Comparison of ENCODE assay signal across 18 cellular contexts in the genomic region with DNA sequence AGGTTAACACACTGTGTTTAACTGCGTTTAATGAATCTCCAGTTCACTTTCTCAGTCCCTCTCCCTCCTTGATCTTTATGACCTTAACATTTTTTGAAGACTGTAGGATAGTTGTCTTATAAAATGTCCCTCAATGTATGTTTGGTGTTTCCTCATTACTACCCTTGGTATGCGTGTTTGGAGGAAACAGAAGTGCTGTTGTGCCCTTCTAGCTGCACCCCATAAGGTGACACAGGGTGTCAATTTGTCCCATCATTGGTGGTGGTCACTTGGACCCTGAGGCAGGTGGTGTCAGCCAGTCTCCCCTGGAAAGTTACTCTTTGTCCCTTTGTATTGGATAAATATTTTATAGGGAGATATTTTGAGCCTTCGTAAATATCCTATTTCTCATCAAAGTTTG. TPM values are rescaled to one million over a fixed set of nuclear protein-coding genes. Genes with fewer than 3 reads are reported as not detected.
DNase-seq lines count a peak whose midpoint lies in the region; ATAC-seq, FAIRE-seq and TF ChIP-seq lines count a peak whose summit lies in the region.
"Had no signal": no experiment of that assay in that cellular context is flagged by ENCODE, and none has a peak within 500 bp of the region (broad histone marks: within the 10 kb centered on the region; RNA-seq: fewer than 3 reads in every experiment).

No MANE protein-coding gene starts in this region.

- SMC1A ChIA-PET in GM12878 (lab: Charles Lee; ENCODE audit: uncharacterized antibody, unreplicated experiment), result interaction anchor here (0.9 kb wide), 2 partner anchors 75 to 166 kb away, joined by 3 read pairs; no protein-coding TSS in a partner anchor

- no peaks in the 10 kb centered on the region for H3K79me2 ChIP-seq in GM12878 (ENCODE audit: control insufficient read depth, insufficient read depth, low read length)
- no peaks in the 10 kb centered on the region for H3K79me2 ChIP-seq in neural progenitor cell (ENCODE audit: low read depth)

- FAIRE-seq in GM12878 (lab: Jason Lieb, UNC), result no peak

- H3K4me2 ChIP-seq in GM12878 (ENCODE audit: control insufficient read depth, insufficient read depth), result no peak overlapping the region
- no peak overlapping the region for H3K4me2 ChIP-seq in neural progenitor cell

- H3K27ac ChIP-seq in CD8-positive, alpha-beta T cell (ENCODE audit: low read depth, low read length), result no peak overlapping the region
- H3K27ac ChIP-seq in GM12878 (ENCODE audit: control insufficient read depth, insufficient read depth) (no peak overlapping the region), neural progenitor cell (no peak overlapping the region)

- H3F3A ChIP-seq in neural progenitor cell (ENCODE audit: low read depth), result peaks cover under 1% of the 10 kb centered on the region

- RAD21 ChIA-PET in GM12878 (lab: Charles Lee; ENCODE audit: unreplicated experiment), result interaction anchor here (0.7 kb wide), 1 partner anchor 29 kb away, joined by 5 read pairs; no protein-coding TSS in a partner anchor

- TF ChIP-seq RAD21 in GM12878 (IDR thresholded peaks at IDR 0.05; ENCODE audit: insufficient read depth, low read depth, low read length), result no peak

- peak overlapping the region; percentile 6 for H3K27ac Mint-ChIP-seq in activated CD8-positive, alpha-beta T cell treated with anti-CD3 and anti-CD28 coated beads, Interleukin-2, amount 10 ng/mL, durations not matched to agents 7 days and 5 days
- no peak overlapping the region for H3K27ac Mint-ChIP-seq in activated CD8-positive, alpha-beta T cell treated with anti-CD3 and anti-CD28 coated beads for 36 hours
- H3K27ac Mint-ChIP-seq in CD8-positive, alpha-beta T cell, result peak overlapping the region; percentile 12
- H3K27ac Mint-ChIP-seq in neural progenitor cell, result peak overlapping the region; percentile 78

- peaks cover under 1% of the 10 kb centered on the region for H3K4me1 Mint-ChIP-seq in activated CD8-positive, alpha-beta T cell treated with anti-CD3 and anti-CD28 coated beads, Interleukin-2, amount 10 ng/mL, durations not matched to agents 7 days and 5 days (ENCODE audit: low read depth)
- H3K4me1 Mint-ChIP-seq in activated CD8-positive, alpha-beta T cell treated with anti-CD3 and anti-CD28 coated beads for 36 hours (ENCODE audit: low read depth), result peaks cover 2% of the 10 kb centered on the region
- H3K4me1 Mint-ChIP-seq in CD8-positive, alpha-beta T cell (ENCODE audit: low read depth), result no peaks in the 10 kb centered on the region
- no peaks in the 10 kb centered on the region for H3K4me1 Mint-ChIP-seq in neural progenitor cell

- H2AFZ ChIP-seq in GM12878 (ENCODE audit: control insufficient read depth, low read depth, low read length) (no peak overlapping the region), neural progenitor cell (replicated peaks) (no peak overlapping the region)

- H3K4me3 Mint-ChIP-seq in activated CD8-positive, alpha-beta T cell treated with anti-CD3 and anti-CD28 coated beads, Interleukin-2, amount 10 ng/mL, durations not matched to agents 7 days and 5 days, result no peak overlapping the region
- H3K4me3 Mint-ChIP-seq in activated CD8-positive, alpha-beta T cell treated with anti-CD3 and anti-CD28 coated beads for 36 hours, result no peak overlapping the region
- no peak overlapping the region for H3K4me3 Mint-ChIP-seq in CD8-positive, alpha-beta T cell
- H3K4me3 Mint-ChIP-seq in neural progenitor cell, result no peak overlapping the region
- H3K4me3 Mint-ChIP-seq: CD4-positive, CD25-positive, alpha-beta regulatory T cell had no signal

- POLR2A ChIA-PET in activated CD8-positive, alpha-beta T cell treated with anti-CD3 and anti-CD28 coated beads, Interleukin-2, amount 10 ng/mL, durations not matched to agents 7 days and 5 days (lab: Charles Lee), result no interaction called here
- POLR2A ChIA-PET in activated CD8-positive, alpha-beta T cell treated with anti-CD3 and anti-CD28 coated beads for 36 hours (lab: Charles Lee), result no interaction called here
- POLR2A ChIA-PET in CD8-positive, alpha-beta T cell (lab: Charles Lee), result no interaction called here
- POLR2A ChIA-PET in GM12878 (lab: Charles Lee), result no interaction called here

- H3K9me3 ChIP-seq in CD8-positive, alpha-beta T cell (ENCODE audit: low read length), result no peaks in the 10 kb centered on the region
- H3K9me3 ChIP-seq in GM12878 (replicated peaks; ENCODE audit: control insufficient read depth, insufficient read depth, low read length) (no peaks in the 10 kb centered on the region), neural progenitor cell (ENCODE audit: low read depth) (no peaks in the 10 kb centered on the region)
- H3K9me3 ChIP-seq: BE2C had no signal

- H4K20me1 ChIP-seq in GM12878 (ENCODE audit: control insufficient read depth, insufficient read depth) (no peaks in the 10 kb centered on the region), neural progenitor cell (ENCODE audit: low read depth) (no peaks in the 10 kb centered on the region)

- CTCF ChIA-PET in activated CD8-positive, alpha-beta T cell treated with anti-CD3 and anti-CD28 coated beads, Interleukin-2, amount 10 ng/mL, durations not matched to agents 7 days and 5 days (lab: Charles Lee), result interaction anchor here (1.3 kb wide), 1 partner anchor 54 kb away, joined by 3 read pairs; no protein-coding TSS in a partner anchor
- CTCF ChIA-PET in activated CD8-positive, alpha-beta T cell treated with anti-CD3 and anti-CD28 coated beads for 36 hours (lab: Charles Lee), result no interaction called here
- CTCF ChIA-PET in CD8-positive, alpha-beta T cell (lab: Charles Lee), result interaction anchor here (9.7 kb wide), 1 partner anchor 100 kb away, joined by 166 read pairs; no protein-coding TSS in a partner anchor
- CTCF ChIA-PET in GM12878 (lab: Yijun Ruan, JAX), result interaction anchor here (1.3 kb wide), 1 partner anchor 162 kb away, joined by 4 read pairs; no protein-coding TSS in a partner anchor

- no peaks in the 10 kb centered on the region for H3K4me1 ChIP-seq in CD8-positive, alpha-beta T cell (ENCODE audit: insufficient read depth, low read length)
- H3K4me1 ChIP-seq in GM12878 (ENCODE audit: control insufficient read depth, insufficient read depth, low read length) (no peaks in the 10 kb centered on the region), neural progenitor cell (no peaks in the 10 kb centered on the region)

- no peak overlapping the region for H3K4me3 ChIP-seq in CD8-positive, alpha-beta T cell (ENCODE audit: low read depth, low read length)
- no peak overlapping the region for H3K4me3 ChIP-seq in GM12878
- H3K4me3 ChIP-seq in neural progenitor cell, result no peak overlapping the region

- H3K27me3 ChIP-seq in CD8-positive, alpha-beta T cell (ENCODE audit: insufficient read depth, low read length), result no peaks in the 10 kb centered on the region
- H3K27me3 ChIP-seq in GM12878 (replicated peaks in 1 of 2; ENCODE audit: control insufficient read depth in 2 of 2, insufficient read depth in 2 of 2, low read length in 1 of 2) (no peaks in the 10 kb centered on the region), neural progenitor cell (no peaks in the 10 kb centered on the region)
- H3K27me3 ChIP-seq: BE2C had no signal

- H3K9ac ChIP-seq in GM12878 (ENCODE audit: control insufficient read depth, insufficient read depth, low read length) (no peak overlapping the region), neural progenitor cell (no peak overlapping the region)

- TF ChIP-seq EP300 in GM12878 (IDR thresholded peaks at IDR 0.05; ENCODE audit: borderline replicate concordance in 1 of 2, control insufficient read depth in 1 of 2, low read depth in 2 of 2, low read length in 2 of 2), result no peak

- H3K9me3 Mint-ChIP-seq in activated CD8-positive, alpha-beta T cell treated with anti-CD3 and anti-CD28 coated beads, Interleukin-2, amount 10 ng/mL, durations not matched to agents 7 days and 5 days (ENCODE audit: insufficient read depth), result no peaks in the 10 kb centered on the region
- H3K9me3 Mint-ChIP-seq in activated CD8-positive, alpha-beta T cell treated with anti-CD3 and anti-CD28 coated beads for 36 hours, result no peaks in the 10 kb centered on the region
- no peaks in the 10 kb centered on the region for H3K9me3 Mint-ChIP-seq in CD8-positive, alpha-beta T cell
- H3K9me3 Mint-ChIP-seq in neural progenitor cell, result no peaks in the 10 kb centered on the region
- H3K9me3 Mint-ChIP-seq: CD4-positive, CD25-positive, alpha-beta regulatory T cell had no signal

- TF ChIP-seq CTCF in activated CD8-positive, alpha-beta T cell treated with anti-CD3 and anti-CD28 coated beads for 36 hours (IDR thresholded peaks at IDR 0.05), result no peak
- TF ChIP-seq CTCF in CD8-positive, alpha-beta T cell (IDR thresholded peaks at IDR 0.05), result no peak
- TF ChIP-seq CTCF in GM12878 (IDR thresholded peaks at IDR 0.05 in 2 of 3, conservative IDR thresholded peaks at IDR 0.05 in 1 of 3; ENCODE audit: control insufficient read depth in 2 of 3, extremely low read depth in 1 of 3, insufficient read depth in 1 of 3, low read depth in 3 of 3, low read length in 3 of 3) (no peak), neural progenitor cell (IDR thresholded peaks at IDR 0.05) (no peak)

- H3K27me3 Mint-ChIP-seq in activated CD8-positive, alpha-beta T cell treated with anti-CD3 and anti-CD28 coated beads, Interleukin-2, amount 10 ng/mL, durations not matched to agents 7 days and 5 days (ENCODE audit: low read depth), result no peaks in the 10 kb centered on the region
- H3K27me3 Mint-ChIP-seq in activated CD8-positive, alpha-beta T cell treated with anti-CD3 and anti-CD28 coated beads for 36 hours, result no peaks in the 10 kb centered on the region
- H3K27me3 Mint-ChIP-seq in CD8-positive, alpha-beta T cell (ENCODE audit: low read depth), result no peaks in the 10 kb centered on the region
- peaks cover 5% of the 10 kb centered on the region for H3K27me3 Mint-ChIP-seq in neural progenitor cell (ENCODE audit: insufficient read depth, low read depth)
- H3K27me3 Mint-ChIP-seq: CD4-positive, CD25-positive, alpha-beta regulatory T cell had no signal

- no peak for ATAC-seq in activated CD8-positive, alpha-beta T cell treated with anti-CD3 and anti-CD28 coated beads, Interleukin-2, amount 10 ng/mL, durations not matched to agents 7 days and 5 days
- ATAC-seq in activated CD8-positive, alpha-beta T cell treated with anti-CD3 and anti-CD28 coated beads for 36 hours, result no peak
- ATAC-seq in CD8-positive, alpha-beta T cell, result no peak
- no peak for ATAC-seq in GM12878

- DNase-seq in activated CD8-positive, alpha-beta T cell treated with anti-CD3 and anti-CD28 coated beads, Interleukin-2, amount 10 ng/mL, durations not matched to agents 7 days and 5 days, result no peak
- DNase-seq in activated CD8-positive, alpha-beta T cell treated with anti-CD3 and anti-CD28 coated beads for 36 hours, result no peak
- no peak for DNase-seq in CD8-positive, alpha-beta T cell
- DNase-seq in GM12878 (ENCODE audit: low read depth, low spot score), result no peak
- DNase-seq in neural progenitor cell (ENCODE audit: low spot score), result no peak
- no peak for DNase-seq in activated gamma-delta T cell (lab: John Stamatoyannopoulos, UW)
- no peak for DNase-seq in AG20443 (ENCODE audit: low spot score)
- DNase-seq in NCI-H1694 treated with DMSO at 0.1 percent for 48 hours (lab: John Stamatoyannopoulos, UW), result no peak
- DNase-seq: BE2C; CD4-positive, CD25-positive, alpha-beta regulatory T cell; GOT3; KG1; MV-4-11; NCI-H1417 treated with DMSO at 0.1 percent for 48 hours; NCI-H1930; NCI-H226; NCI-H524; SHP77 had no signal

- H3K36me3 Mint-ChIP-seq in activated CD8-positive, alpha-beta T cell treated with anti-CD3 and anti-CD28 coated beads, Interleukin-2, amount 10 ng/mL, durations not matched to agents 7 days and 5 days (ENCODE audit: low read depth), result peaks cover 51% of the 10 kb centered on the region
- peaks cover 46% of the 10 kb centered on the region for H3K36me3 Mint-ChIP-seq in activated CD8-positive, alpha-beta T cell treated with anti-CD3 and anti-CD28 coated beads for 36 hours (ENCODE audit: low read depth)
- H3K36me3 Mint-ChIP-seq in CD8-positive, alpha-beta T cell, result peaks cover 50% of the 10 kb centered on the region
- peaks cover 41% of the 10 kb centered on the region for H3K36me3 Mint-ChIP-seq in neural progenitor cell

- 98% methylated on average over 3 of the region's 3 CpGs for WGBS in GM12878 (ENCODE audit: insufficient coverage, insufficient replicate concordance, low lambda C conversion rate, missing lambda C conversion rate)

- intact Hi-C loops in activated CD8-positive, alpha-beta T cell treated with anti-CD3 and anti-CD28 coated beads for 36 hours (cut with micrococcal nuclease), result no loop called here
- intact Hi-C loops in CD8-positive, alpha-beta T cell (cut with DNase I, micrococcal nuclease), result no loop called here
- intact Hi-C loops in GM12878 (cut with micrococcal nuclease; ENCODE audit: unreplicated experiment), result no loop called here

- H3K36me3 ChIP-seq in CD8-positive, alpha-beta T cell (ENCODE audit: insufficient read depth, low read length), result peaks cover 12% of the 10 kb centered on the region
- peaks cover 6 to 26% of the 10 kb centered on the region in 2 experiments for H3K36me3 ChIP-seq in GM12878 (ENCODE audit: control insufficient read depth in 2 of 2, insufficient read depth in 2 of 2, low read length in 1 of 2)
- H3K36me3 ChIP-seq in neural progenitor cell, result peaks cover 10% of the 10 kb centered on the region

- in situ Hi-C loops in GM12878 (cut with MboI), result no loop called here

- TF ChIP-seq POLR2A in GM12878 (IDR thresholded peaks at IDR 0.05; ENCODE audit: low read depth, low read length), result peak; percentile 37; the same call in 1 of the 2 replicates

- no TSS peak for BruUV-seq in GM12878 (replicated peaks; lab: Mats Ljungman, UMichigan)

RNA-seq across cellular contexts. Expression of a gene that starts 52.3 kb away (rescaled TPM):
- 100 to 1,000 TPM; 104 to 106 TPM for total RNA-seq in activated CD8-positive, alpha-beta T cell treated with anti-CD3 and anti-CD28 coated beads, Interleukin-2, amount 10 ng/mL, durations not matched to agents 7 days and 5 days
- total RNA-seq in activated CD8-positive, alpha-beta T cell treated with anti-CD3 and anti-CD28 coated beads for 36 hours, result 100 to 1,000 TPM; 115 to 117 TPM
- total RNA-seq in CD8-positive, alpha-beta T cell, result 10 to 100 TPM; 82.9 to 91.0 TPM
- 48.5 and 52.7 TPM in 2 replicates for total RNA-seq in GM12878 (2013; cell fraction: nucleolus; rRNA removed)
- 36.1 and 37.4 TPM in 2 replicates for total RNA-seq in GM12878 (2014; rRNA removed)
- 98.9 and 101 TPM in 2 replicates for total RNA-seq in GM12878 (2014; rRNA removed; fragmentation: Illumina TruSeq; extraction: Trizol)
- 108 and 116 TPM in 2 replicates for total RNA-seq in GM12878 (2021)
- polyA plus RNA-seq in GM12878 (2011; ENCODE audit: low read depth), result 38.4 TPM
- 241 and 256 TPM in 2 replicates for polyA plus RNA-seq in GM12878 (2011; rRNA removed)
- polyA plus RNA-seq in GM12878 (2011; cell fraction: cytosol; rRNA removed), result 195 and 228 TPM in 2 replicates
- polyA plus RNA-seq in GM12878 (2011; cell fraction: nucleus; rRNA removed), result 62.2 and 64.1 TPM in 2 replicates
- polyA plus RNA-seq in GM12878 (2012), result 58.1 and 60.0 TPM in 2 replicates
- 143 and 150 TPM in 2 replicates for polyA plus RNA-seq in GM12878 (2014; fragmentation: Illumina TruSeq; extraction: Trizol)
- 10 to 100 TPM; 24.1 to 26.4 TPM for polyA plus RNA-seq in GM12878 (2014; fragmentation: Nextera tagmentation; extraction: Ambion mirVana)
- 73.1 and 73.5 TPM in 2 replicates for polyA plus RNA-seq in GM12878 (2014; rRNA removed)
- 10 to 100 TPM; 10.3 to 10.5 TPM for polyA plus RNA-seq in GM12878 (2016; fragmentation: Nextera tagmentation; extraction: Ambion mirVana)
- 209 and 261 TPM in 2 replicates for polyA minus RNA-seq in GM12878 (2011; rRNA and poly(A)+ RNA removed)
- polyA minus RNA-seq in GM12878 (2011; cell fraction: cytosol; rRNA and poly(A)+ RNA removed), result 141 and 153 TPM in 2 replicates
- 34.8 and 64.1 TPM in 2 replicates for polyA minus RNA-seq in GM12878 (2011; cell fraction: nucleus; rRNA and poly(A)+ RNA removed)
- total RNA-seq in neural progenitor cell (ENCODE audit: low replicate concordance), result 149 and 178 TPM in 2 replicates
